In the genomic region with DNA sequence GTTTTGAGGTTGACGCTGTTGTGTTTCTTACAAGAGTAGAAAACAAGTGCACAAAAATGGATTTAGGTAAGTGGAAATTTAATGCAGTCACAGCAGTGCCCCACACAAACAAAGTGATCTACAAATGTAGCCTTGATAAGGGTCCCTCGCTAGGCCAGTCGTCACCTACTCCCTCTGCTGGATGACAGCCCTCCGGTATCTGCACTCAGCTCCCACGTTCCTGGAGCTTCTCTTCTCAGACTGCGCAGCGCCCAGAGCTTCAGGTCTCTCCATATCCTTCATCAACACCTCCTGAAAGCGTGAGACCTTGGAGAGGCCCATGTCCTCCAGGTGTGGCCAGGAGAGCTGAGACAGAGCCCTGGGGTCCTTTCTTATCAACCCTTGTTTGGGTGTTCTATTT, we compare ENCODE assay signal across 1 cellular context.
TF ChIP-seq lines count a peak whose summit lies in the region.

No MANE protein-coding gene starts in this region.

TF ChIP-seq in WTC11, 78 proteins besides CTCF, POLR2A, EP300 and RAD21 (continued from another document):
- TF ChIP-seq, protein P1, sequence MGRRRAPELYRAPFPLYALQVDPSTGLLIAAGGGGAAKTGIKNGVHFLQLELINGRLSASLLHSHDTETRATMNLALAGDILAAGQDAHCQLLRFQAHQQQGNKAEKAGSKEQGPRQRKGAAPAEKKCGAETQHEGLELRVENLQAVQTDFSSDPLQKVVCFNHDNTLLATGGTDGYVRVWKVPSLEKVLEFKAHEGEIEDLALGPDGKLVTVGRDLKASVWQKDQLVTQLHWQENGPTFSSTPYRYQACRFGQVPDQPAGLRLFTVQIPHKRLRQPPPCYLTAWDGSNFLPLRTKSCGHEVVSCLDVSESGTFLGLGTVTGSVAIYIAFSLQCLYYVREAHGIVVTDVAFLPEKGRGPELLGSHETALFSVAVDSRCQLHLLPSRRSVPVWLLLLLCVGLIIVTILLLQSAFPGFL (CRISPR knock-in tag; IDR thresholded peaks at IDR 0.05; ENCODE audit: borderline replicate concordance), result no peak
